ENCODE assay signal across 8 cellular contexts in genomic region chr17:59372138-59372751, GRCh38. TPM values are rescaled to one million over a fixed set of nuclear protein-coding genes. Genes with fewer than 3 reads are reported as not detected.
A peak's percentile ranks its signal among the peaks of the same experiment; 100 is the strongest.
DNase-seq lines count a peak whose midpoint lies in the region; ATAC-seq, FAIRE-seq and TF ChIP-seq lines count a peak whose summit lies in the region.

No MANE protein-coding gene starts in this region.

- no peaks in the 10 kb centered on the region for H3K27me3 ChIP-seq in trophoblast cell (ENCODE audit: insufficient read depth, low read length)

- WGBS in trophoblast cell (ENCODE audit: extremely low coverage, insufficient coverage, insufficient read length), result no CpG with 5 or more reads among the region's 2 CpGs

- no peak overlapping the region for H3K4me3 ChIP-seq in fibroblast of pulmonary artery (replicated peaks; ENCODE audit: low read depth, low read length)
- H3K4me3 ChIP-seq in trophoblast cell (ENCODE audit: low read depth, low read length), result no peak overlapping the region

- no peak overlapping the region for H4K8ac ChIP-seq in trophoblast cell (ENCODE audit: low read depth, low read length)

- no peaks in the 10 kb centered on the region for H3K9me3 ChIP-seq in T-helper 17 cell (ENCODE audit: control insufficient read depth, low read length, poor library complexity, severe bottlenecking)
- no peaks in the 10 kb centered on the region for H3K9me3 ChIP-seq in trophoblast cell (ENCODE audit: insufficient read depth, low read depth, low read length)

- H2AFZ ChIP-seq in trophoblast cell (ENCODE audit: insufficient read depth, low read length, poor library complexity), result no peak overlapping the region

- CTCF ChIA-PET in GM10248 (lab: Yijun Ruan, JAX), result interaction anchor here (1.5 kb wide), 1 partner anchor 69 kb away, joined by 4 read pairs; no protein-coding TSS in a partner anchor

- peaks cover 8% of the 10 kb centered on the region for H3K79me2 ChIP-seq in trophoblast cell (ENCODE audit: control insufficient read depth, insufficient read depth, low read length, poor library complexity)

- H2BK12ac ChIP-seq in trophoblast cell (ENCODE audit: low read length), result peak overlapping the region; percentile 27

- H3K4me2 ChIP-seq in trophoblast cell (ENCODE audit: low read length), result peak overlapping the region; percentile 1

- H4K12ac ChIP-seq in trophoblast cell (ENCODE audit: low read depth, low read length), result no peak overlapping the region

- H3K79me1 ChIP-seq in trophoblast cell (ENCODE audit: low read length), result peaks cover 18% of the 10 kb centered on the region

- no peak overlapping the region for H4K91ac ChIP-seq in trophoblast cell (ENCODE audit: low read depth, low read length)

- no peak for TF ChIP-seq CTCF in GM10248 (IDR thresholded peaks at IDR 0.05; ENCODE audit: control extremely low read depth, extremely low read depth, low read depth, missing control alignments)
- TF ChIP-seq CTCF in fibroblast of pulmonary artery (IDR thresholded peaks at IDR 0.05; ENCODE audit: low read length, missing control alignments), result no peak

- H2BK120ac ChIP-seq in trophoblast cell (ENCODE audit: insufficient read depth, low read length, poor library complexity), result peak overlapping the region; percentile 14

- no peak overlapping the region for H3K14ac ChIP-seq in trophoblast cell (ENCODE audit: low read length)

- peaks cover under 1% of the 10 kb centered on the region in 2 experiments for H3K36me3 ChIP-seq in trophoblast cell (ENCODE audit: control insufficient read depth in 1 of 2, insufficient read depth in 2 of 2, low read length in 2 of 2)

- no peaks in the 10 kb centered on the region for H3K27me3 Mint-ChIP-seq in T-helper 17 cell

- ATAC-seq in HG02759 (IDR thresholded peaks at IDR 0.05; ENCODE audit: unreplicated experiment), result peak; percentile 59
- no peak for ATAC-seq in T-helper 17 cell

- H3K4me1 ChIP-seq in trophoblast cell (ENCODE audit: control insufficient read depth in 1 of 2, insufficient read depth in 2 of 2, low read length in 2 of 2), result peaks cover 35 to 44% of the 10 kb centered on the region in 2 experiments

- peaks cover 56% of the 10 kb centered on the region for H3K4me1 Mint-ChIP-seq in T-helper 17 cell

- peak overlapping the region; percentile 18 for H2BK5ac ChIP-seq in trophoblast cell (ENCODE audit: low read depth, low read length, poor library complexity)

- H3K36me3 Mint-ChIP-seq in T-helper 17 cell (ENCODE audit: low read depth), result no peaks in the 10 kb centered on the region

- peak overlapping the region; percentile 75 for H3K27ac Mint-ChIP-seq in T-helper 17 cell

- H3K27ac ChIP-seq in trophoblast cell (ENCODE audit: low read depth, low read length), result peak overlapping the region; percentile 85

- no peak for TF ChIP-seq POLR2A in H54 (IDR thresholded peaks at IDR 0.05; ENCODE audit: low read depth, low read length)

- H3K9ac ChIP-seq in trophoblast cell (ENCODE audit: low read length), result no peak overlapping the region

- H3K23ac ChIP-seq in trophoblast cell (ENCODE audit: low read length), result no peak overlapping the region

- no peak for FAIRE-seq in H54 (lab: Jason Lieb, UNC)

- peak; percentile 50 for DNase-seq in GM10248 (ENCODE audit: extremely low spot score)
- no peak for DNase-seq in T-helper 17 cell
- DNase-seq in fibroblast of pulmonary artery (ENCODE audit: low read depth), result peak; percentile 83
- DNase-seq in trophoblast cell, result peak; percentile 28 to 64
- no peak for DNase-seq in stimulated activated naive CD4-positive, alpha-beta T cell treated with Interleukin-2 at 50 U/mL for 16 hours (lab: John Stamatoyannopoulos, UW)
- DNase-seq in H54 (ENCODE audit: insufficient read length, low spot score), result no peak
- DNase-seq in HK-2 (ENCODE audit: unreplicated experiment), result no peak

- H3K18ac ChIP-seq in trophoblast cell (ENCODE audit: low read length), result peak overlapping the region; percentile 19

- POLR2A ChIA-PET in GM10248 (lab: Yijun Ruan, JAX), result no interaction called here

- no peak overlapping the region for H2AK5ac ChIP-seq in trophoblast cell (ENCODE audit: low read length)

- H3K4me3 Mint-ChIP-seq in T-helper 17 cell, result peak overlapping the region; percentile 43

- H3K4ac ChIP-seq in trophoblast cell (ENCODE audit: low read depth, low read length), result no peak overlapping the region

RNA-seq across cellular contexts. Expression of gene YPEL2, which starts 40.8 kb away (rescaled TPM):
- total RNA-seq in T-helper 17 cell, result 10 to 100 TPM; 23.6 to 44.0 TPM
- 17.0 and 17.3 TPM in 2 replicates for polyA plus RNA-seq in trophoblast cell (2013)

Comparison
In these comparisons a context has a peak if more than half of its experiments do, and no peak if none do; other contexts are left out.
1. DNase-seq: peak in GM10248 (single experiment), fibroblast of pulmonary artery (single experiment) and trophoblast cell (2 of 2); none in T-helper 17 cell (0 of 3), stimulated activated naive CD4-positive, alpha-beta T cell treated with Interleukin-2 at 50 U/mL for 16 hours (single experiment), H54 (single experiment) and HK-2 (single experiment).